Comparison of ENCODE assay signal across 15 cellular contexts in the genomic region with DNA sequence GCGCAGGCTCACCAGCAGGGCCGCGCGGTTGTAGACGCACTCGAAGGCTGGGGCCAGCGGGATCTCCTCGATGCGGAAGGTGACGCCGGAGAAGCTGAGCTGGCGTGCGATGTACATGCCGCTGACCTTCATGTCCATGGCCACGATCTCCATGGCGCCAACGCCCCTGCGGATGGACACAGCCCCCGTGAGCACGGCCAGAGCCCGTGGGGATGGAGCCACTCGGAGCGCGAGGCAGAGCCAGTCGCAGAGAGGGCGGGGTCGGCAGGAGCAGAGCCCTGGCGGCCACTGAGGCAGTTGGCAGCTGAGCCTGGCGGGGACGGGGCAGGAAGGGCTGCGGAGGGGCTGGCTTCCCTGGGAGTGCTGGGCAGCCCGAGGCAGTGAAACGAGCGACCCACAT. TPM values are rescaled to one million over a fixed set of nuclear protein-coding genes. Genes with fewer than 3 reads are reported as not detected.
DNase-seq lines count a peak whose midpoint lies in the region; ATAC-seq and TF ChIP-seq lines count a peak whose summit lies in the region.
"Had no signal": no experiment of that assay in that cellular context is flagged by ENCODE, and none has a peak within 500 bp of the region (broad histone marks: within the 10 kb centered on the region; RNA-seq: fewer than 3 reads in every experiment).

No MANE protein-coding gene starts in this region.

- peaks cover 0 to 14% (median 7%) of the 10 kb centered on the region in 4 donors for H3K4me1 ChIP-seq in sigmoid colon
- H3K4me1 ChIP-seq in effector memory CD4-positive, alpha-beta T cell (ENCODE audit: control insufficient read depth, insufficient read depth, low read length, poor library complexity, severe bottlenecking): no peaks in the 10 kb centered on the region

- no peak for TF ChIP-seq CTCF in CD14-positive monocyte (IDR thresholded peaks at IDR 0.05)
- TF ChIP-seq CTCF in sigmoid colon (IDR thresholded peaks at IDR 0.05): no peak

- H3K27ac ChIP-seq in sigmoid colon: no peak overlapping the region
- no peak overlapping the region for H3K27ac ChIP-seq in effector memory CD4-positive, alpha-beta T cell (ENCODE audit: insufficient read depth, low read length, poor library complexity, severe bottlenecking)
- H3K27ac ChIP-seq: BLaER1 treated with 17β-estradiol and CSF1 and Interleukin-3, amounts not matched to agents 10 nM and 100 nM had no signal

- H3K9me3 Mint-ChIP-seq in activated naive CD4-positive, alpha-beta T cell treated with anti-CD3 and anti-CD28 coated beads, Interleukin-2, amount 50 U/mL, for 72 hours: no peaks in the 10 kb centered on the region
- no peaks in the 10 kb centered on the region for H3K9me3 Mint-ChIP-seq in activated naive CD4-positive, alpha-beta T cell treated with anti-CD3 and anti-CD28 coated beads for 36 hours
- H3K9me3 Mint-ChIP-seq in CD14-positive monocyte: peaks cover 0 to 3% (median 0%) of the 10 kb centered on the region in 7 donors
- H3K9me3 Mint-ChIP-seq: CD4-positive, alpha-beta T cell; H9 had no signal

- 95 to 97% methylated on average over 34 of the region's 34 CpGs for WGBS in sigmoid colon, 2 donors

- no peak overlapping the region for H3K4me3 Mint-ChIP-seq in activated naive CD4-positive, alpha-beta T cell treated with anti-CD3 and anti-CD28 coated beads for 36 hours
- H3K4me3 Mint-ChIP-seq in CD14-positive monocyte: no peak overlapping the region
- H3K4me3 Mint-ChIP-seq in T-helper 17 cell: peak overlapping the region; percentile 33
- H3K4me3 Mint-ChIP-seq: H9 had no signal

- peaks cover 0 to 13% of the 10 kb centered on the region in 2 donors for H3K36me3 Mint-ChIP-seq in activated naive CD4-positive, alpha-beta T cell treated with anti-CD3 and anti-CD28 coated beads, Interleukin-2, amount 50 U/mL, for 72 hours
- peaks cover 42% of the 10 kb centered on the region for H3K36me3 Mint-ChIP-seq in activated naive CD4-positive, alpha-beta T cell treated with anti-CD3 and anti-CD28 coated beads for 36 hours (ENCODE audit: low read depth)
- H3K36me3 Mint-ChIP-seq in CD14-positive monocyte: peaks cover 50 to 91% of the 10 kb centered on the region in 2 donors
- H3K36me3 Mint-ChIP-seq in T-helper 17 cell (ENCODE audit: low read depth): no peaks in the 10 kb centered on the region

- intact Hi-C loops in activated naive CD4-positive, alpha-beta T cell treated with anti-CD3 and anti-CD28 coated beads for 36 hours (cut with micrococcal nuclease): no loop called here
- intact Hi-C loops in CD14-positive monocyte (cut with micrococcal nuclease): no loop called here
- intact Hi-C loops in sigmoid colon (cut with DNase I): no loop called here

- H3K9me3 ChIP-seq in T-helper 17 cell (ENCODE audit: control insufficient read depth, low read length, poor library complexity, severe bottlenecking): no peaks in the 10 kb centered on the region
- no peaks in the 10 kb centered on the region for H3K9me3 ChIP-seq in sigmoid colon
- no peaks in the 10 kb centered on the region for H3K9me3 ChIP-seq in effector memory CD4-positive, alpha-beta T cell (ENCODE audit: control insufficient read depth, low read length)
- H3K9me3 ChIP-seq: BLaER1 treated with 17β-estradiol and CSF1 and Interleukin-3, amounts not matched to agents 10 nM and 100 nM had no signal

- H3K4me1 Mint-ChIP-seq in activated naive CD4-positive, alpha-beta T cell treated with anti-CD3 and anti-CD28 coated beads for 36 hours (ENCODE audit: low read depth): peaks cover 3% of the 10 kb centered on the region
- H3K4me1 Mint-ChIP-seq in CD14-positive monocyte: peaks cover under 1% of the 10 kb centered on the region
- H3K4me1 Mint-ChIP-seq in T-helper 17 cell: peaks cover 3% of the 10 kb centered on the region

- H3K4me3 ChIP-seq in sigmoid colon: no peak overlapping the region
- H3K4me3 ChIP-seq in effector memory CD4-positive, alpha-beta T cell (ENCODE audit: insufficient read depth, low read depth, low read length, poor library complexity, severe bottlenecking): no peak overlapping the region
- H3K4me3 ChIP-seq: BLaER1 treated with 17β-estradiol and CSF1 and Interleukin-3, amounts not matched to agents 10 nM and 100 nM had no signal

- peaks cover 45 to 100% (median 73%) of the 10 kb centered on the region in 4 donors for H3K36me3 ChIP-seq in sigmoid colon
- H3K36me3 ChIP-seq in effector memory CD4-positive, alpha-beta T cell (ENCODE audit: control insufficient read depth, insufficient read depth, low read length): peaks cover 88% of the 10 kb centered on the region

- no peak for ATAC-seq in activated naive CD4-positive, alpha-beta T cell treated with anti-CD3 and anti-CD28 coated beads, Interleukin-2, amount 50 U/mL, for 72 hours
- no peak for ATAC-seq in T-helper 17 cell
- no peak for ATAC-seq in GM19351 (IDR thresholded peaks at IDR 0.05; ENCODE audit: unreplicated experiment)

- no peaks in the 10 kb centered on the region for H3K27me3 Mint-ChIP-seq in activated naive CD4-positive, alpha-beta T cell treated with anti-CD3 and anti-CD28 coated beads for 36 hours (ENCODE audit: low read depth)
- peaks cover 0 to 3% (median 0%) of the 10 kb centered on the region in 3 donors for H3K27me3 Mint-ChIP-seq in CD14-positive monocyte (ENCODE audit: low read depth in 3 of 3)
- no peaks in the 10 kb centered on the region for H3K27me3 Mint-ChIP-seq in T-helper 17 cell
- H3K27me3 Mint-ChIP-seq: CD4-positive, alpha-beta T cell had no signal

- DNase-seq in activated naive CD4-positive, alpha-beta T cell treated with anti-CD3 and anti-CD28 coated beads, Interleukin-2, amount 50 U/mL, for 72 hours (ENCODE audit: low spot score in 2 of 2): no peak
- no peak for DNase-seq in activated naive CD4-positive, alpha-beta T cell treated with anti-CD3 and anti-CD28 coated beads for 36 hours
- DNase-seq in CD14-positive monocyte (ENCODE audit: low spot score) (peak; percentile 38), T-helper 17 cell (no peak), sigmoid colon (peak; percentile 65)
- no peak for DNase-seq in effector memory CD4-positive, alpha-beta T cell
- DNase-seq: 8988T; AML-193; Calu3; CD4-positive, alpha-beta T cell; DMS 273 treated with DMSO at 0.1 percent for 48 hours; GOT3; H9 had no signal

- no peaks in the 10 kb centered on the region for H3K27me3 ChIP-seq in sigmoid colon
- H3K27me3 ChIP-seq in effector memory CD4-positive, alpha-beta T cell (replicated peaks; ENCODE audit: control insufficient read depth, insufficient read depth, low read length, poor library complexity, severe bottlenecking): no peaks in the 10 kb centered on the region
- H3K27me3 ChIP-seq: BLaER1 treated with 17β-estradiol and CSF1 and Interleukin-3, amounts not matched to agents 10 nM and 100 nM had no signal

- TF ChIP-seq POLR2A in sigmoid colon (IDR thresholded peaks at IDR 0.05): no peak

- peak overlapping the region; percentile 63 to 81 for H3K27ac Mint-ChIP-seq in activated naive CD4-positive, alpha-beta T cell treated with anti-CD3 and anti-CD28 coated beads, Interleukin-2, amount 50 U/mL, for 72 hours
- H3K27ac Mint-ChIP-seq in activated naive CD4-positive, alpha-beta T cell treated with anti-CD3 and anti-CD28 coated beads for 36 hours: no peak overlapping the region
- no peak overlapping the region for H3K27ac Mint-ChIP-seq in CD14-positive monocyte
- H3K27ac Mint-ChIP-seq in T-helper 17 cell: no peak overlapping the region
- H3K27ac Mint-ChIP-seq: H9 had no signal

- CTCF ChIA-PET in activated naive CD4-positive, alpha-beta T cell treated with anti-CD3 and anti-CD28 coated beads for 36 hours (lab: Charles Lee): no interaction called here

- TF ChIP-seq EP300 in sigmoid colon (IDR thresholded peaks at IDR 0.05): no peak

RNA-seq across cellular contexts. Expression of gene GPX4, which starts 15.2 kb away (rescaled TPM):
- 100 to 1,000 TPM; 154 to 316 TPM for total RNA-seq in activated naive CD4-positive, alpha-beta T cell treated with anti-CD3 and anti-CD28 coated beads, Interleukin-2, amount 50 U/mL, for 72 hours
- total RNA-seq in activated naive CD4-positive, alpha-beta T cell treated with anti-CD3 and anti-CD28 coated beads for 36 hours: 100 to 1,000 TPM; 244 to 253 TPM
- 100 to 1,000 TPM; 459 to 508 TPM for polyA plus RNA-seq in CD14-positive monocyte
- 100 to 1,000 TPM; 184 to 187 TPM for total RNA-seq in T-helper 17 cell
- 100 to 1,000 TPM; 269 to 433 (median 371) TPM for total RNA-seq in sigmoid colon
- polyA plus RNA-seq in sigmoid colon: 100 to 1,000 TPM; 311 to 662 (median 643) TPM

RNA-seq across cellular contexts. Expression of gene POLR2E, which starts 23.8 kb away (rescaled TPM):
- 100 to 1,000 TPM; 248 to 259 TPM for total RNA-seq in activated naive CD4-positive, alpha-beta T cell treated with anti-CD3 and anti-CD28 coated beads, Interleukin-2, amount 50 U/mL, for 72 hours
- total RNA-seq in activated naive CD4-positive, alpha-beta T cell treated with anti-CD3 and anti-CD28 coated beads for 36 hours: 100 to 1,000 TPM; 238 to 258 TPM
- polyA plus RNA-seq in CD14-positive monocyte: 100 to 1,000 TPM; 195 to 222 TPM
- total RNA-seq in T-helper 17 cell: 10 to 100 TPM; 63.8 to 81.4 TPM
- 100 to 1,000 TPM in 2 of 4 donors, 10 to 100 TPM in 2; 82.0 to 203 (median 104) TPM for total RNA-seq in sigmoid colon
- 100 to 1,000 TPM; 124 to 175 (median 133) TPM for polyA plus RNA-seq in sigmoid colon

RNA-seq across cellular contexts. Expression of gene ARHGAP45, which starts 52.0 kb away (rescaled TPM):
- total RNA-seq in activated naive CD4-positive, alpha-beta T cell treated with anti-CD3 and anti-CD28 coated beads, Interleukin-2, amount 50 U/mL, for 72 hours: 100 to 1,000 TPM; 171 to 174 TPM
- total RNA-seq in activated naive CD4-positive, alpha-beta T cell treated with anti-CD3 and anti-CD28 coated beads for 36 hours: 100 to 1,000 TPM; 123 to 136 TPM
- polyA plus RNA-seq in CD14-positive monocyte: 100 to 1,000 TPM; 108 to 137 TPM
- 100 to 1,000 TPM; 603 to 646 TPM for total RNA-seq in T-helper 17 cell
- total RNA-seq in sigmoid colon: 10 to 100 TPM; 12.8 to 21.6 (median 18.2) TPM
- 100 to 1,000 TPM in 1 of 3 donors, 10 to 100 TPM in 2; 38.6 to 103 (median 39.0) TPM for polyA plus RNA-seq in sigmoid colon

RNA-seq across cellular contexts. Expression of gene SBNO2, which starts 55.1 kb away (rescaled TPM):
- total RNA-seq in activated naive CD4-positive, alpha-beta T cell treated with anti-CD3 and anti-CD28 coated beads, Interleukin-2, amount 50 U/mL, for 72 hours: 100 to 1,000 TPM; 113 to 144 TPM
- 100 to 1,000 TPM; 112 to 117 TPM for total RNA-seq in activated naive CD4-positive, alpha-beta T cell treated with anti-CD3 and anti-CD28 coated beads for 36 hours
- 1 to 10 TPM in 1 of 2 donors, under 1 TPM in 1; 0.71 to 2.6 TPM for polyA plus RNA-seq in CD14-positive monocyte
- 100 to 1,000 TPM in 1 of 2 donors, 10 to 100 TPM in 1; 85.4 to 106 TPM for total RNA-seq in T-helper 17 cell
- total RNA-seq in sigmoid colon: 10 to 100 TPM in 3 of 4 donors, 1 to 10 TPM in 1; 6.8 to 91.9 (median 14.7) TPM
- 10 to 100 TPM; 11.4 to 75.0 (median 14.8) TPM for polyA plus RNA-seq in sigmoid colon

Comparison
In these comparisons a context has a peak if more than half of its experiments do, and no peak if none do; other contexts are left out.
1. H3K27ac Mint-ChIP-seq: peak in activated naive CD4-positive, alpha-beta T cell treated with anti-CD3 and anti-CD28 coated beads, Interleukin-2, amount 50 U/mL, for 72 hours (2 of 2); none in activated naive CD4-positive, alpha-beta T cell treated with anti-CD3 and anti-CD28 coated beads for 36 hours (single experiment), CD14-positive monocyte (0 of 7) and T-helper 17 cell (single experiment).
2. DNase-seq: peak in CD14-positive monocyte (single experiment) and sigmoid colon (single experiment); none in activated naive CD4-positive, alpha-beta T cell treated with anti-CD3 and anti-CD28 coated beads, Interleukin-2, amount 50 U/mL, for 72 hours (0 of 2), activated naive CD4-positive, alpha-beta T cell treated with anti-CD3 and anti-CD28 coated beads for 36 hours (single experiment), T-helper 17 cell (0 of 3) and effector memory CD4-positive, alpha-beta T cell (0 of 3).
3. RNA of gene ARHGAP45, which starts 52.0 kb away (total RNA-seq): 603 to 646 TPM in T-helper 17 cell, 171 to 174 TPM in activated naive CD4-positive, alpha-beta T cell treated with anti-CD3 and anti-CD28 coated beads, Interleukin-2, amount 50 U/mL, for 72 hours and 123 to 136 TPM in activated naive CD4-positive, alpha-beta T cell treated with anti-CD3 and anti-CD28 coated beads for 36 hours; 12.8 to 21.6 TPM in sigmoid colon; every median in the first group is over 4 times any median in the second.